Comparison of ENCODE assay signal across 8 cellular contexts in genomic region chr21:35529141-35529863, GRCh38.
DNase-seq lines count a peak whose midpoint lies in the region; ATAC-seq, FAIRE-seq and TF ChIP-seq lines count a peak whose summit lies in the region.

No MANE protein-coding gene starts in this region.

- no peak overlapping the region for H4K5ac ChIP-seq in H9 (ENCODE audit: insufficient read length, low read depth, low read length)

- intact Hi-C loops in activated T-helper 1 cell treated with anti-CD3 and anti-CD28 coated beads, Interleukin-12 subunit alpha, Interleukin-12 subunit beta, Interleukin-2, Interleukin-4 antibody, amounts not matched to agents 30 ng/mL and 10 ng/mL and 1 ng/mL, durations not matched to agents 14 hours and 24 hours and 36 hours (cut with micrococcal nuclease) = loop anchor here (2.0 to 5.0 kb wide), 3 partner anchors 481 to 642 kb away; partner anchors contain the start of gene RUNX1

- no peak overlapping the region for H3K27ac ChIP-seq in H9 (ENCODE audit: insufficient read length, low read depth, low read length)

- no peak overlapping the region for H2BK12ac ChIP-seq in H9 (ENCODE audit: insufficient read length, low read depth, low read length)

- no peak overlapping the region for H3T11ph ChIP-seq in H9 (ENCODE audit: low read length)

- peaks cover 61% of the 10 kb centered on the region for H3K4me1 Mint-ChIP-seq in activated T-helper 1 cell treated with anti-CD3 and anti-CD28 coated beads, Interleukin-12 subunit alpha, Interleukin-12 subunit beta, Interleukin-2, Interleukin-4 antibody, amounts not matched to agents 30 ng/mL and 10 ng/mL and 1 ng/mL, durations not matched to agents 14 hours and 24 hours and 36 hours (ENCODE audit: low read depth)
- H3K4me1 Mint-ChIP-seq in H9 = peaks cover 9 to 13% of the 10 kb centered on the region in 2 experiments

- peak; percentile 26 for DNase-seq in ELR (ENCODE audit: low read depth)
- DNase-seq in activated T-helper 1 cell treated with anti-CD3 and anti-CD28 coated beads, Interleukin-12 subunit alpha, Interleukin-12 subunit beta, Interleukin-2, Interleukin-4 antibody, amounts not matched to agents 30 ng/mL and 10 ng/mL and 1 ng/mL, durations not matched to agents 14 hours and 24 hours and 36 hours (ENCODE audit: low spot score) = peak; percentile 9
- DNase-seq in left lobe of liver (ENCODE audit: low spot score) = no peak
- peak; percentile 14 for DNase-seq in urothelium cell line (ENCODE audit: low spot score)
- DNase-seq in HuH-7.5 (ENCODE audit: low spot score) = no peak
- no peak for DNase-seq in H9
- no peak for DNase-seq in NCI-H1694 (lab: John Stamatoyannopoulos, UW)

- H2BK15ac ChIP-seq in H9 (ENCODE audit: low read depth, low read length) = no peak overlapping the region

- H3K27me3 Mint-ChIP-seq in activated T-helper 1 cell treated with anti-CD3 and anti-CD28 coated beads, Interleukin-12 subunit alpha, Interleukin-12 subunit beta, Interleukin-2, Interleukin-4 antibody, amounts not matched to agents 30 ng/mL and 10 ng/mL and 1 ng/mL, durations not matched to agents 14 hours and 24 hours and 36 hours (ENCODE audit: insufficient read depth) = no peaks in the 10 kb centered on the region
- no peaks in the 10 kb centered on the region; the same call in none of the 2 replicates for H3K27me3 Mint-ChIP-seq in H9 (ENCODE audit: low read depth)

- no peaks in the 10 kb centered on the region for H3K9me3 ChIP-seq in H9 (ENCODE audit: control insufficient read depth, low read depth, low read length)

- FAIRE-seq in urothelium cell line (lab: Jason Lieb, UNC) = no peak

- TF ChIP-seq CTCF in H9 (conservative IDR thresholded peaks at IDR 0.05) = no peak

- no peak overlapping the region for H3K18ac ChIP-seq in H9 (ENCODE audit: insufficient read length, low read depth, low read length)

- no peaks in the 10 kb centered on the region for H3K4me1 ChIP-seq in H9 (ENCODE audit: insufficient read depth, low read length)

- no peak overlapping the region for H3K4me2 ChIP-seq in H9 (ENCODE audit: insufficient read depth, insufficient read length, low read length)

- H2BK120ac ChIP-seq in H9 (ENCODE audit: low read depth, low read length, poor library complexity, severe bottlenecking) = no peak overlapping the region

- no peak overlapping the region for H2BK20ac ChIP-seq in H9 (ENCODE audit: low read depth, low read length, poor library complexity, severe bottlenecking)

- peak overlapping the region; percentile 84 for H3K4me3 Mint-ChIP-seq in activated T-helper 1 cell treated with anti-CD3 and anti-CD28 coated beads, Interleukin-12 subunit alpha, Interleukin-12 subunit beta, Interleukin-2, Interleukin-4 antibody, amounts not matched to agents 30 ng/mL and 10 ng/mL and 1 ng/mL, durations not matched to agents 14 hours and 24 hours and 36 hours
- no peak overlapping the region for H3K4me3 Mint-ChIP-seq in H9

- H2AK5ac ChIP-seq in H9 (ENCODE audit: insufficient read length, low read length) = no peak overlapping the region

- H3K27me3 ChIP-seq in H9 (ENCODE audit: insufficient read depth, low read length) = no peaks in the 10 kb centered on the region

- no peak overlapping the region for H3K14ac ChIP-seq in H9 (ENCODE audit: insufficient read depth, low read length)

- no peak overlapping the region for H3K56ac ChIP-seq in H9 (ENCODE audit: insufficient read length, low read depth, low read length)

- WGBS in H9 (ENCODE audit: extremely low coverage, insufficient read length, low lambda C conversion rate) = no CpG with 5 or more reads among the region's 9 CpGs

- no peak overlapping the region for H4K8ac ChIP-seq in H9 (replicated peaks; ENCODE audit: insufficient read length, low read depth, low read length)

- no peak overlapping the region for H2AFZ ChIP-seq in H9 (ENCODE audit: low read length)

- no peaks in the 10 kb centered on the region for H3K36me3 Mint-ChIP-seq in activated T-helper 1 cell treated with anti-CD3 and anti-CD28 coated beads, Interleukin-12 subunit alpha, Interleukin-12 subunit beta, Interleukin-2, Interleukin-4 antibody, amounts not matched to agents 30 ng/mL and 10 ng/mL and 1 ng/mL, durations not matched to agents 14 hours and 24 hours and 36 hours (ENCODE audit: low read depth)
- peaks cover 5 to 15% (median 7%) of the 10 kb centered on the region in 3 experiments for H3K36me3 Mint-ChIP-seq in H9 (ENCODE audit: insufficient read depth in 1 of 3, low read depth in 3 of 3)

- H3K9ac ChIP-seq in H9 (ENCODE audit: extremely low read depth, insufficient read length, low read length) = no peak overlapping the region

- H3K79me2 ChIP-seq in H9 (ENCODE audit: insufficient read depth, low read length) = no peaks in the 10 kb centered on the region

- H3K4ac ChIP-seq in H9 (ENCODE audit: low read depth, low read length) = no peak overlapping the region

- ATAC-seq in HG02870 (IDR thresholded peaks at IDR 0.05; ENCODE audit: unreplicated experiment) (peak; percentile 17), left lobe of liver (peak; percentile 31)

- no peak overlapping the region for H3K23ac ChIP-seq in H9 (ENCODE audit: insufficient read length, low read depth, low read length)

- peak overlapping the region; percentile 93 for H3K27ac Mint-ChIP-seq in activated T-helper 1 cell treated with anti-CD3 and anti-CD28 coated beads, Interleukin-12 subunit alpha, Interleukin-12 subunit beta, Interleukin-2, Interleukin-4 antibody, amounts not matched to agents 30 ng/mL and 10 ng/mL and 1 ng/mL, durations not matched to agents 14 hours and 24 hours and 36 hours
- H3K27ac Mint-ChIP-seq in H9 = no peak overlapping the region

- H3K23me2 ChIP-seq in H9 (ENCODE audit: insufficient read length, low read depth, low read length, poor library complexity, severe bottlenecking) = no peaks in the 10 kb centered on the region

- no peak overlapping the region for H4K91ac ChIP-seq in H9 (ENCODE audit: insufficient read length, low read depth, low read length)

- peaks cover 6% of the 10 kb centered on the region for H3K9me3 Mint-ChIP-seq in activated T-helper 1 cell treated with anti-CD3 and anti-CD28 coated beads, Interleukin-12 subunit alpha, Interleukin-12 subunit beta, Interleukin-2, Interleukin-4 antibody, amounts not matched to agents 30 ng/mL and 10 ng/mL and 1 ng/mL, durations not matched to agents 14 hours and 24 hours and 36 hours
- H3K9me3 Mint-ChIP-seq in H9 = peaks cover 10 to 14% of the 10 kb centered on the region in 2 experiments

- H3K79me1 ChIP-seq in H9 (ENCODE audit: insufficient read depth, low read depth, low read length, poor library complexity, severe bottlenecking) = no peaks in the 10 kb centered on the region

- H4K20me1 ChIP-seq in H9 (ENCODE audit: control insufficient read depth, insufficient read depth, insufficient read length) = no peaks in the 10 kb centered on the region

- no peak overlapping the region for H2BK5ac ChIP-seq in H9 (ENCODE audit: insufficient read length, low read length)

Comparison
In these comparisons a context has a peak if more than half of its experiments do, and no peak if none do; other contexts are left out.
1. DNase-seq: peak in ELR (single experiment), activated T-helper 1 cell treated with anti-CD3 and anti-CD28 coated beads, Interleukin-12 subunit alpha, Interleukin-12 subunit beta, Interleukin-2, Interleukin-4 antibody, amounts not matched to agents 30 ng/mL and 10 ng/mL and 1 ng/mL, durations not matched to agents 14 hours and 24 hours and 36 hours (single experiment) and urothelium cell line (single experiment); none in left lobe of liver (single experiment), HuH-7.5 (single experiment), H9 (single experiment) and NCI-H1694 (single experiment).